In genomic region chr1:109527098-109527811, GRCh38 we compare ENCODE assay signal across 2 cellular contexts.
TF ChIP-seq lines count a peak whose summit lies in the region.

No MANE protein-coding gene starts in this region.

TF ChIP-seq in H1, 55 proteins besides CTCF, POLR2A, EP300 and RAD21:
- TF ChIP-seq SUZ12 (IDR thresholded peaks at IDR 0.05; ENCODE audit: low read length): peak; percentile 14; the same call in 1 of the 2 replicates
- no peak for TF ChIP-seq MAFK (IDR thresholded peaks at IDR 0.05; ENCODE audit: low read depth, low read length)
- no peak for TF ChIP-seq USF2 (IDR thresholded peaks at IDR 0.05; ENCODE audit: low read length)
- TF ChIP-seq KDM4A (IDR thresholded peaks at IDR 0.05; ENCODE audit: low read depth, low read length, severe bottlenecking): no peak

TF ChIP-seq in SK-N-SH treated with all-trans-retinoic acid at 6 μM for 48 hours, 23 proteins besides CTCF, POLR2A, EP300 and RAD21:
- TF ChIP-seq CREB5 (CRISPR knock-in tag; IDR thresholded peaks at IDR 0.05; ENCODE audit: low read depth) (no peak), PATZ1 (CRISPR knock-in tag; IDR thresholded peaks at IDR 0.05; ENCODE audit: borderline replicate concordance) (no peak), CSRNP3 (CRISPR knock-in tag; IDR thresholded peaks at IDR 0.05) (no peak), ZNF8 (CRISPR knock-in tag; IDR thresholded peaks at IDR 0.05) (no peak), POU6F1 (CRISPR knock-in tag; IDR thresholded peaks at IDR 0.05; ENCODE audit: borderline replicate concordance, low read depth) (no peak), TCF4 (CRISPR knock-in tag; IDR thresholded peaks at IDR 0.05; ENCODE audit: borderline replicate concordance) (no peak)
